In genomic region chr4:39574946-39575345, GRCh38 we compare ENCODE assay signal across 1 cellular context.
A peak's percentile ranks its signal among the peaks of the same experiment; 100 is the strongest.
TF ChIP-seq lines count a peak whose summit lies in the region.

No MANE protein-coding gene starts in this region.

TF ChIP-seq in HepG2, 621 proteins besides CTCF, POLR2A, EP300 and RAD21:
- peak; percentile 33; the same call in 1 of the 2 replicates for TF ChIP-seq CEBPB (IDR thresholded peaks at IDR 0.05; ENCODE audit: borderline replicate concordance, low read depth, low read length)
- no peak for TF ChIP-seq ZEB1 (IDR thresholded peaks at IDR 0.05; ENCODE audit: insufficient replicate concordance, low read depth)
